Comparison of ENCODE assay signal across 17 cellular contexts in the genomic region with DNA sequence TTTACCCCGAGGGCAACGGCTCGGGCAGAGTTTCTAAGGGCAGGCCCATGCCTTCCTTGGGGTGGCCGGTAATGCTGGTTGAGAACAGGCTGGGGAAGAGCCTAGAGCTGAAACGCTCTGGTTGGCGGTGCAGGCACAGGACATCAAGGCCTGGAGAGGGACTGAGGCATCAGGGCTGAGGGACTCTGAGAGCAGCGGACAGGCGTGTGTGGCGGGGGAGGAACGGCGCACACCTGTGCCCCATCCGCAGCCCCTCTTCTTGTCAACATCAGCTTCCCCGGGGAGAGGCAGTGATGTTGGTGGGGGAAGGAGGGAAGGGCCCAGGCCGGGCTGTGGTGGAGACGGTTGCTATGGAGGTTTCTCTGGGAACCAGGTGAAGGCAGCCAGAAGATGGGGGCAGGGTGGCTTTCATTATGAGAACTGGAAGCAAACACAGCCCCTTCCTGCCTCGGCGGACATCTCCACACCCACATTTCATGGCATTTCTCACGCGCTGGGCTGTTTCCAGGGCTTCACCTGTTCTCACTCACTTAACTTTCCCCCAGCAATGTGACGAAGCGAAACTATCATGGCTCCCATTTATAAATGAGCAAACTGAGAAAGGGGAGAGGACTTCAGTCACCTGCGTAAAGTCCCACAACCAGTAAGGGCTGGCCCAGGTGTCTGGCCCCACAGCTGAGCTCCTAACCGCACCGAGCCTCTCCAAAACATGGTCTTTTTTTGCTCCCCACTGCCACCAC. TPM values are rescaled to one million over a fixed set of nuclear protein-coding genes. Genes with fewer than 3 reads are reported as not detected.
DNase-seq lines count a peak whose midpoint lies in the region; ATAC-seq, FAIRE-seq and TF ChIP-seq lines count a peak whose summit lies in the region.
"Had no signal": no experiment of that assay in that cellular context is flagged by ENCODE, and none has a peak within 500 bp of the region (broad histone marks: within the 10 kb centered on the region; RNA-seq: fewer than 3 reads in every experiment).

No MANE protein-coding gene starts in this region.

- no peaks in the 10 kb centered on the region for H3K4me1 Mint-ChIP-seq in Caco-2 (ENCODE audit: low read depth, unreplicated experiment)

- peaks cover 80% of the 10 kb centered on the region for H3K79me2 ChIP-seq in OCI-LY3 (ENCODE audit: low read length)

- no peak for TF ChIP-seq POLR2A in spleen (IDR thresholded peaks at IDR 0.05)

- H3K4me2 ChIP-seq in OCI-LY3 (ENCODE audit: low read length) (peak overlapping the region; percentile 95), mesenchymal stem cell (ENCODE audit: low read length, poor library complexity, severe bottlenecking) (no peak overlapping the region)

- H2BK5ac ChIP-seq in mesenchymal stem cell (ENCODE audit: low read depth, low read length, poor library complexity, severe bottlenecking): no peak overlapping the region

- DNase-seq in Caco-2 (no peak), kidney (peak; percentile 47), spleen (no peak), mesenchymal stem cell (no peak), SIG-M5 treated with dmso at 0.1 percent for 504 hours (lab: John Stamatoyannopoulos, UW; ENCODE audit: unreplicated experiment) (no peak)
- DNase-seq: activated T-cell treated with anti-CD3 and anti-CD28 coated beads, Interleukin-2, amount 50 U/mL, for 48 hours; anterior cingulate cortex; cortex of kidney; NCI-H2081 treated with DMSO at 0.1 percent for 48 hours; PC-3; stimulated activated CD4-positive, alpha-beta T cell treated with anti-CD3 and anti-CD28 coated beads, Interleukin-4, amount 100 ng/mL, for 4 hours; stimulated activated naive CD4-positive, alpha-beta T cell treated with Interleukin-2 at 50 U/mL for 16 hours had no signal

- H3K14ac ChIP-seq in mesenchymal stem cell (ENCODE audit: low read length in 2 of 2): no peak overlapping the region

- POLR2A ChIA-PET in Caco-2 (lab: Charles Lee): no interaction called here

- H3K79me1 ChIP-seq in mesenchymal stem cell (replicated peaks; ENCODE audit: low read length, poor library complexity, severe bottlenecking): peaks cover 23% of the 10 kb centered on the region

- no peak overlapping the region for H2BK12ac ChIP-seq in mesenchymal stem cell (ENCODE audit: low read length in 2 of 2)

- no peak overlapping the region for H2BK120ac ChIP-seq in mesenchymal stem cell (ENCODE audit: low read depth, low read length)

- H3K23ac ChIP-seq in mesenchymal stem cell (ENCODE audit: low read length in 2 of 2): no peak overlapping the region

- 85 to 96% (median 93%) methylated on average over 21 to 24 of the region's 24 CpGs for WGBS in spleen, 5 donors
- WGBS in mesenchymal stem cell: 94% methylated on average over 21 of the region's 24 CpGs

- H3K9ac ChIP-seq in OCI-LY3 (ENCODE audit: low read length) (peak overlapping the region; percentile 93), kidney (ENCODE audit: low read length in 2 of 2) (no peak overlapping the region), mesenchymal stem cell (ENCODE audit: low read length) (no peak overlapping the region)

- no peak overlapping the region for H3K4ac ChIP-seq in mesenchymal stem cell (ENCODE audit: low read depth in 1 of 2, low read length in 2 of 2)

- no peak overlapping the region for H2AFZ ChIP-seq in OCI-LY3 (ENCODE audit: low read depth, low read length)
- H2AFZ ChIP-seq in mesenchymal stem cell (ENCODE audit: low read depth, low read length): no peak overlapping the region

- BruUV-seq in Caco-2 (replicated peaks; lab: Mats Ljungman, UMichigan): no TSS peak

- peaks cover 10% of the 10 kb centered on the region for H3K36me3 ChIP-seq in Caco-2 (ENCODE audit: control insufficient read depth, insufficient read depth, low read length)
- peaks cover 23% of the 10 kb centered on the region for H3K36me3 ChIP-seq in OCI-LY3 (replicated peaks; ENCODE audit: low read depth, low read length)
- H3K36me3 ChIP-seq in kidney (ENCODE audit: control insufficient read depth in 1 of 2, insufficient read depth in 2 of 2, low read length in 2 of 2): peaks cover 4 to 6% of the 10 kb centered on the region in 2 donors
- peaks cover 0 to 100% (median 57%) of the 10 kb centered on the region in 6 donors for H3K36me3 ChIP-seq in spleen
- peaks cover 62 to 66% of the 10 kb centered on the region in 2 experiments for H3K36me3 ChIP-seq in mesenchymal stem cell (ENCODE audit: control insufficient read depth in 1 of 2, insufficient read depth in 2 of 2, low read depth in 1 of 2, low read length in 2 of 2)
- H3K36me3 ChIP-seq: right lobe of liver had no signal

- peaks cover 96% of the 10 kb centered on the region for H3K36me3 Mint-ChIP-seq in Caco-2 (ENCODE audit: insufficient read depth, unreplicated experiment)

- H4K20me1 ChIP-seq in OCI-LY3 (ENCODE audit: insufficient read depth, low read length): no peaks in the 10 kb centered on the region

- H4K91ac ChIP-seq in mesenchymal stem cell (ENCODE audit: low read length): no peak overlapping the region

- H3K27me3 ChIP-seq in Caco-2 (replicated peaks; ENCODE audit: control insufficient read depth, insufficient read depth, low read length) (no peaks in the 10 kb centered on the region), OCI-LY3 (ENCODE audit: low read depth, low read length) (no peaks in the 10 kb centered on the region), spleen (replicated peaks in 1 of 7) (no peaks in the 10 kb centered on the region), mesenchymal stem cell (ENCODE audit: control insufficient read depth in 1 of 2, insufficient read depth in 1 of 2, low read length in 2 of 2) (no peaks in the 10 kb centered on the region)
- H3K27me3 ChIP-seq: right lobe of liver had no signal

- H3K4me3 ChIP-seq in Caco-2 (ENCODE audit: low read depth, low read length) (no peak overlapping the region), OCI-LY3 (ENCODE audit: low read length) (peak overlapping the region; percentile 74), kidney (ENCODE audit: low read length in 2 of 2) (no peak overlapping the region), spleen (no peak overlapping the region), mesenchymal stem cell (ENCODE audit: insufficient read depth in 1 of 2, low read depth in 1 of 2, low read length in 2 of 2) (no peak overlapping the region)
- H3K4me3 ChIP-seq: right lobe of liver had no signal

- peak overlapping the region; percentile 94 for H3K27ac ChIP-seq in OCI-LY3 (ENCODE audit: low read length)
- H3K27ac ChIP-seq in kidney (ENCODE audit: low read depth in 2 of 2, low read length in 2 of 2): no peak overlapping the region
- H3K27ac ChIP-seq in spleen: peak overlapping the region in 1 of 8 donors; percentile 17
- no peak overlapping the region for H3K27ac ChIP-seq in mesenchymal stem cell (ENCODE audit: low read length, poor library complexity, severe bottlenecking)

- CTCF ChIA-PET in Caco-2 (lab: Charles Lee): no interaction called here

- no peak for FAIRE-seq in kidney (lab: Jason Lieb, UNC)

- H3K4me3 Mint-ChIP-seq in Caco-2 (ENCODE audit: unreplicated experiment): no peak overlapping the region

- peak overlapping the region; percentile 79 for H3K27ac Mint-ChIP-seq in Caco-2 (ENCODE audit: unreplicated experiment)

- H3K4me1 ChIP-seq in Caco-2 (no peaks in the 10 kb centered on the region), OCI-LY3 (ENCODE audit: low read length) (peaks cover 91% of the 10 kb centered on the region), kidney (ENCODE audit: control insufficient read depth in 1 of 2, insufficient read depth in 1 of 2, low read depth in 1 of 2, low read length in 2 of 2) (peaks cover 0 to 2% of the 10 kb centered on the region in 2 donors), spleen (peaks cover 0 to 82% (median 39%) of the 10 kb centered on the region in 6 donors), mesenchymal stem cell (ENCODE audit: control insufficient read depth, insufficient read depth, low read depth, low read length) (peaks cover 21% of the 10 kb centered on the region)

- no peak overlapping the region for H4K8ac ChIP-seq in mesenchymal stem cell (ENCODE audit: low read length)

- H2BK15ac ChIP-seq in mesenchymal stem cell (ENCODE audit: low read depth, poor library complexity, severe bottlenecking): no peak overlapping the region

- no peaks in the 10 kb centered on the region for H3K9me3 ChIP-seq in Caco-2
- H3K9me3 ChIP-seq in OCI-LY3 (ENCODE audit: insufficient read depth, low read length): no peaks in the 10 kb centered on the region
- no peaks in the 10 kb centered on the region for H3K9me3 ChIP-seq in kidney (ENCODE audit: control insufficient read depth in 1 of 2, low read length in 2 of 2)
- no peaks in the 10 kb centered on the region for H3K9me3 ChIP-seq in spleen
- H3K9me3 ChIP-seq in mesenchymal stem cell (ENCODE audit: control insufficient read depth, low read length): no peaks in the 10 kb centered on the region
- H3K9me3 ChIP-seq: right lobe of liver had no signal

- H3K18ac ChIP-seq in mesenchymal stem cell (ENCODE audit: low read depth in 1 of 2, low read length in 2 of 2): no peak overlapping the region

- intact Hi-C loops in Caco-2 (cut with micrococcal nuclease; ENCODE audit: unreplicated experiment) (no loop called here), kidney (cut with DNase I) (no loop called here), spleen (cut with DNase I; ENCODE audit: low total_unique reads) (no loop called here)

- no peaks in the 10 kb centered on the region for H3K27me3 Mint-ChIP-seq in Caco-2 (ENCODE audit: insufficient read depth, unreplicated experiment)

- TF ChIP-seq CTCF in Caco-2 (IDR thresholded peaks at IDR 0.05; ENCODE audit: insufficient read depth in 1 of 2, low read depth in 1 of 2, low read length in 1 of 2, severe bottlenecking in 1 of 2, unreplicated experiment in 1 of 2): no peak
- TF ChIP-seq CTCF in OCI-LY3 (IDR thresholded peaks at IDR 0.05; ENCODE audit: low read depth, low read length): no peak
- no peak for TF ChIP-seq CTCF in kidney (IDR thresholded peaks at IDR 0.05; ENCODE audit: borderline replicate concordance, extremely low read depth, insufficient read depth)
- TF ChIP-seq CTCF in spleen (IDR thresholded peaks at IDR 0.05 in 8 of 11, conservative IDR thresholded peaks at IDR 0.05 in 3 of 11): no peak

- ATAC-seq in HG02885 (IDR thresholded peaks at IDR 0.05; ENCODE audit: poor library complexity, unreplicated experiment) (peak; percentile 36), HG03565 (IDR thresholded peaks at IDR 0.05; ENCODE audit: unreplicated experiment) (no peak)
- ATAC-seq: activated CD4-positive, CD25-positive, alpha-beta regulatory T cell treated with anti-CD3 and anti-CD28 coated beads, Interleukin-2, amount 50 U/mL, for 24 hours; right lobe of liver had no signal

- H3K9me3 Mint-ChIP-seq in Caco-2 (ENCODE audit: unreplicated experiment): no peaks in the 10 kb centered on the region

- no peak overlapping the region for H2AK5ac ChIP-seq in mesenchymal stem cell (ENCODE audit: low read length, severe bottlenecking)

RNA-seq across cellular contexts. Expression of gene ATF5, which starts 8.2 kb away (rescaled TPM):
- total RNA-seq in Caco-2 (2022): 47.3 and 64.0 TPM in 2 replicates
- 36.4 TPM for total RNA-seq in kidney
- 22.7 TPM for polyA plus RNA-seq in kidney (ENCODE audit: insufficient read depth, low read depth, low replicate concordance)
- 10 to 100 TPM; 10.2 to 45.8 (median 22.8) TPM for total RNA-seq in spleen
- polyA plus RNA-seq in spleen: 10 to 100 TPM; 14.6 to 36.6 (median 16.8) TPM
- 28.3 TPM for polyA plus RNA-seq in mesenchymal stem cell (2013, experiment 1 of 2)
- 27.4 TPM for polyA plus RNA-seq in mesenchymal stem cell (2013, experiment 2 of 2)

RNA-seq across cellular contexts. Expression of gene NUP62, which starts 8.5 kb away (rescaled TPM):
- total RNA-seq in Caco-2 (2022): 116 and 118 TPM in 2 replicates
- total RNA-seq in kidney: 39.0 TPM
- polyA plus RNA-seq in kidney (ENCODE audit: insufficient read depth, low read depth, low replicate concordance): 17.1 TPM
- total RNA-seq in spleen: 10 to 100 TPM; 41.1 to 60.9 (median 51.4) TPM
- 10 to 100 TPM; 17.3 to 35.1 (median 18.4) TPM for polyA plus RNA-seq in spleen
- 33.4 TPM for polyA plus RNA-seq in mesenchymal stem cell (2013, experiment 1 of 2)
- 30.8 TPM for polyA plus RNA-seq in mesenchymal stem cell (2013, experiment 2 of 2)

RNA-seq across cellular contexts. Expression of gene IL4I1, which starts 24.1 kb away (rescaled TPM):
- 0.61 and 1.1 TPM in 2 replicates for total RNA-seq in Caco-2 (2022)
- 12.8 TPM for total RNA-seq in kidney
- polyA plus RNA-seq in kidney (ENCODE audit: insufficient read depth, low read depth, low replicate concordance): 0.82 TPM
- total RNA-seq in spleen: 10 to 100 TPM in 1 of 7 donors, 1 to 10 TPM in 6; 1.1 to 20.2 (median 2.8) TPM
- polyA plus RNA-seq in spleen: 1 to 10 TPM; 3.9 to 9.3 (median 6.4) TPM
- 0.36 TPM for polyA plus RNA-seq in mesenchymal stem cell (2013, experiment 1 of 2)
- polyA plus RNA-seq in mesenchymal stem cell (2013, experiment 2 of 2): 0.30 TPM

RNA-seq across cellular contexts. Expression of gene SIGLEC11, which starts 40.2 kb away (rescaled TPM):
- total RNA-seq in Caco-2 (2022) (not detected in 2 replicates), kidney (1.2 TPM), spleen (10 to 100 TPM; 18.7 to 97.5 (median 42.8) TPM)
- polyA plus RNA-seq in kidney (ENCODE audit: insufficient read depth, low read depth, low replicate concordance) (1.5 TPM), spleen (10 to 100 TPM in 1 of 3 donors, 1 to 10 TPM in 2; 2.2 to 52.3 (median 7.9) TPM)
- polyA plus RNA-seq in mesenchymal stem cell (2013, experiment 1 of 2): not detected
- not detected for polyA plus RNA-seq in mesenchymal stem cell (2013, experiment 2 of 2)
- total RNA-seq: PC-3 had no signal

RNA-seq across cellular contexts. Expression of gene TBC1D17, which starts 43.3 kb away (rescaled TPM):
- total RNA-seq in Caco-2 (2022) (55.3 and 56.5 TPM in 2 replicates), kidney (43.6 TPM), spleen (10 to 100 TPM; 26.8 to 53.5 (median 38.2) TPM)
- polyA plus RNA-seq in kidney (ENCODE audit: insufficient read depth, low read depth, low replicate concordance) (34.8 TPM), spleen (10 to 100 TPM; 20.8 to 39.8 (median 34.9) TPM)
- 51.0 TPM for polyA plus RNA-seq in mesenchymal stem cell (2013, experiment 1 of 2)
- 50.4 TPM for polyA plus RNA-seq in mesenchymal stem cell (2013, experiment 2 of 2)
